In the genomic region with DNA sequence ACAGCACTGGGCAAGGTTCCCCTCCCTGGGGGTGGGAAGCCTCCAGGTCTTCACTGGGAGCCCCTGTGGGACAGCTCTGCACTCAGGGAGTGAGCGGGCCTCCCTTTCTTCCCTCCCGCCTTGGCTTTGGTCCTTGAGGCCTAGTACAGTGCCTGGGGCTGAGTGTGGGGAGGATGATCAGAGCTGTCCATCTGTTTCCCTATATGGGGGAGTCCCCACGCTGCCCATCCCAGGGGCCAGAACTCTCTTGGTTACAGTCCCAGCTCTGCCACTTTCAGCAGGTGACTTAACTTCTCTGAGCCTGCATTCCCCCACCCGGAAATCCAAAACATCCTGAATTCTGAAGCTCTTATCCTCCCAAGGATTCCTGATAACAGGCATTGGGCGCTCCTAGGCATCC, we compare ENCODE assay signal across 26 cellular contexts. TPM values are rescaled to one million over a fixed set of nuclear protein-coding genes. Genes with fewer than 3 reads are reported as not detected.
"Had no signal": no experiment of that assay in that cellular context is flagged by ENCODE, and none has a peak within 500 bp of the region (broad histone marks: within the 10 kb centered on the region; RNA-seq: fewer than 3 reads in every experiment).

No MANE protein-coding gene starts in this region.

- H3K27ac ChIP-seq: brain microvascular endothelial cell had no signal

- DNase-seq: activated CD4-positive, alpha-beta memory T cell treated with anti-CD3 and anti-CD28 coated beads for 36 hours; activated CD4-positive, alpha-beta T cell treated with anti-CD3 and anti-CD28 coated beads for 36 hours; activated CD4-positive, alpha-beta T cell treated with anti-CD3 and anti-CD28 coated beads, Interleukin-2, amount 10 ng/mL, durations not matched to agents 24 days and 14 days; activated CD4-positive, CD25-positive, alpha-beta regulatory T cell; activated CD4-positive, CD25-positive, alpha-beta regulatory T cell treated with anti-CD3 and anti-CD28 coated beads, Interleukin-2, amount 50 U/mL, for 72 hours; activated CD8-positive, alpha-beta memory T cell treated with anti-CD3 and anti-CD28 coated beads, Interleukin-2, amount 10 ng/mL, durations not matched to agents 7 days and 5 days; activated CD8-positive, alpha-beta memory T cell treated with anti-CD3 and anti-CD28 coated beads, Interleukin-2, amount 50 U/mL, for 4 hours; activated CD8-positive, alpha-beta T cell treated with anti-CD3 and anti-CD28 coated beads, Interleukin-2, amount 10 ng/mL, durations not matched to agents 7 days and 5 days; activated effector memory CD4-positive, alpha-beta T cell treated with anti-CD3 and anti-CD28 coated beads, Interleukin-2, amount 50 U/mL, for 16 hours; activated naive CD4-positive, alpha-beta T cell treated with anti-CD3 and anti-CD28 coated beads for 36 hours; activated naive CD8-positive, alpha-beta T cell treated with anti-CD3 and anti-CD28 coated beads for 36 hours; activated naive CD8-positive, alpha-beta T cell treated with anti-CD3 and anti-CD28 coated beads, Interleukin-2, amount 50 U/mL, for 24 hours; activated T-cell treated with anti-CD3 and anti-CD28 coated beads, Interleukin-2, amount 50 U/mL, for 1 hour; activated T-cell treated with anti-CD3 and anti-CD28 coated beads, Interleukin-2, amount 50 U/mL, for 48 hours; brain microvascular endothelial cell; dorsolateral prefrontal cortex; effector memory CD4-positive, alpha-beta T cell; esophagus squamous epithelium; foreskin melanocyte; T-helper 1 cell; T-helper 17 cell; T1000 had no signal

- H3K27me3 ChIP-seq: brain microvascular endothelial cell, dorsolateral prefrontal cortex, gastroesophageal sphincter had no signal

- H3K9me3 ChIP-seq: esophagus squamous epithelium, gastroesophageal sphincter had no signal

- H3K4me3 ChIP-seq: coronary artery, dorsolateral prefrontal cortex, esophagus squamous epithelium, gastroesophageal sphincter had no signal

- ATAC-seq: activated CD4-positive, alpha-beta T cell treated with anti-CD3 and anti-CD28 coated beads for 36 hours; activated CD8-positive, alpha-beta memory T cell treated with anti-CD3 and anti-CD28 coated beads, Interleukin-2, amount 10 ng/mL, durations not matched to agents 7 days and 5 days; activated CD8-positive, alpha-beta T cell treated with anti-CD3 and anti-CD28 coated beads, Interleukin-2, amount 10 ng/mL, durations not matched to agents 7 days and 5 days; activated naive CD8-positive, alpha-beta T cell treated with anti-CD3 and anti-CD28 coated beads, Interleukin-2, amount 50 U/mL, for 24 hours; gastroesophageal sphincter; T-helper 17 cell had no signal

- H3K36me3 ChIP-seq: brain microvascular endothelial cell, esophagus squamous epithelium, gastroesophageal sphincter had no signal

RNA-seq across cellular contexts. Expression of a gene that starts 42.6 kb away (rescaled TPM):
- total RNA-seq: activated CD4-positive, alpha-beta memory T cell treated with anti-CD3 and anti-CD28 coated beads for 36 hours; activated CD4-positive, alpha-beta T cell treated with anti-CD3 and anti-CD28 coated beads, Interleukin-2, amount 10 ng/mL, durations not matched to agents 24 days and 14 days; activated T-helper 1 cell treated with anti-CD3 and anti-CD28 coated beads, Interleukin-12 subunit alpha, Interleukin-12 subunit beta, Interleukin-2, Interleukin-4 antibody, amounts not matched to agents 30 ng/mL and 10 ng/mL and 1 ng/mL, durations not matched to agents 14 hours and 24 hours and 36 hours; activated T-helper 2 cell treated with anti-CD3 and anti-CD28 coated beads, Interferon-gamma antibody, Interleukin-2, Interleukin-4, amounts not matched to agents 10 μg/mL and 5 μg/mL and 100 μg/mL, durations not matched to agents 14 hours and 24 hours and 36 hours; T-helper 17 cell had no signal
